In the genomic region with DNA sequence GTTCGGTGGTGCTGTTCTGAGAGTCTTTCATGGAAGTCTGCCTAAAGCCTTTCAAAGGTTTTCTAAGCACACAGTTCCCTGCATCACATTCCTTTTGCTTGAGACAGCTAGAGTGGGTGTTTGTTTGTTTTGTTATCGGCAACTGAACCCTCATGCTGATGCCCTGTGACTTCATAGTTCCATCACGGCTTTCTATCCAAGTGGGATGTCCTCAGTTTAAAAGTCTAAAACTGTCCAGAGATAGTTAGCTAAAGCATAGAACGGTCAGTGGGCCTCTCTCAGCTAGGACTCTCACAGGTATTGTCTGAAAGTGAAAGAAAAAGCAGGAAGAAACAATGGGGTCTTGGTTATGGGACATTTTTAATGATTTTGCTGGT, we compare ENCODE assay signal across 12 cellular contexts.
DNase-seq lines count a peak whose midpoint lies in the region; ATAC-seq and TF ChIP-seq lines count a peak whose summit lies in the region.
"Had no signal": no experiment of that assay in that cellular context is flagged by ENCODE, and none has a peak within 500 bp of the region (broad histone marks: within the 10 kb centered on the region; RNA-seq: fewer than 3 reads in every experiment).

No MANE protein-coding gene starts in this region.

- peak overlapping the region; percentile 16 for H2AFZ ChIP-seq in IMR-90 (replicated peaks; ENCODE audit: low read length, poor library complexity)

- H2BK20ac ChIP-seq in IMR-90 (ENCODE audit: low read depth, low read length) = peak overlapping the region; percentile 97

- TF ChIP-seq POLR2A in IMR-90 (IDR thresholded peaks at IDR 0.05; ENCODE audit: low read depth, low read length) (peak; percentile 70), right lobe of liver (IDR thresholded peaks at IDR 0.05) (no peak)

- H4K91ac ChIP-seq in IMR-90 (ENCODE audit: insufficient read depth, low read depth, low read length) = peak overlapping the region; percentile 78

- H4K20me1 ChIP-seq in IMR-90 (ENCODE audit: insufficient read depth, low read length) = no peaks in the 10 kb centered on the region
- H4K20me1 ChIP-seq: BLaER1 treated with 17β-estradiol and CSF1 and Interleukin-3, amounts not matched to agents 10 nM and 100 nM had no signal

- H3K27me3 ChIP-seq in IMR-90 (ENCODE audit: control insufficient read depth, insufficient read depth, low read length) (no peaks in the 10 kb centered on the region), right lobe of liver (no peaks in the 10 kb centered on the region), H7 (ENCODE audit: control insufficient read depth, insufficient read depth, low read length) (no peaks in the 10 kb centered on the region)
- H3K27me3 ChIP-seq: BLaER1 treated with 17β-estradiol and CSF1 and Interleukin-3, amounts not matched to agents 10 nM and 100 nM; uterus had no signal

- H3K4me3 ChIP-seq in IMR-90 (ENCODE audit: insufficient read depth, low read depth, low read length) (peak overlapping the region; percentile 14; the same call in 1 of the 2 replicates), right lobe of liver (no peak overlapping the region), H7 (ENCODE audit: insufficient read depth, low read depth, low read length) (no peak overlapping the region)
- H3K4me3 ChIP-seq: BLaER1 treated with 17β-estradiol and CSF1 and Interleukin-3, amounts not matched to agents 10 nM and 100 nM; uterus had no signal

- no peak overlapping the region; the same call in 1 of the 2 replicates for H3K9ac ChIP-seq in IMR-90 (ENCODE audit: low read depth, low read length)
- H3K9ac ChIP-seq: BLaER1 treated with 17β-estradiol and CSF1 and Interleukin-3, amounts not matched to agents 10 nM and 100 nM had no signal

- TF ChIP-seq CTCF in IMR-90 (conservative IDR thresholded peaks at IDR 0.05; ENCODE audit: low read depth, low read length) = no peak
- TF ChIP-seq CTCF in right lobe of liver (IDR thresholded peaks at IDR 0.05) = no peak

- peak overlapping the region; percentile 55; the same call in 1 of the 2 replicates for H4K5ac ChIP-seq in IMR-90 (ENCODE audit: low read depth, low read length)

- H3K36me3 ChIP-seq in IMR-90 (ENCODE audit: control insufficient read depth, insufficient read depth, low read length) (no peaks in the 10 kb centered on the region), right lobe of liver (no peaks in the 10 kb centered on the region), H7 (replicated peaks; ENCODE audit: control insufficient read depth, insufficient read depth, low read length) (no peaks in the 10 kb centered on the region)
- H3K36me3 ChIP-seq: BLaER1 treated with 17β-estradiol and CSF1 and Interleukin-3, amounts not matched to agents 10 nM and 100 nM; uterus had no signal

- H2AK5ac ChIP-seq in IMR-90 (ENCODE audit: low read depth, low read length) = no peak overlapping the region

- peak overlapping the region; percentile 51; the same call in 2 of the 3 replicates for H2BK15ac ChIP-seq in IMR-90 (ENCODE audit: low read depth, low read length)

- in situ Hi-C loops in ACHN (cut with HindIII; ENCODE audit: low pct_ligation_motif_present, low pct_unique_long_range_greater_than_20kb, low sequenced_read_pairs) (no loop called here), IMR-90 (cut with MboI; ENCODE audit: low sequenced_read_pairs) (no loop called here)

- H3K4me2 ChIP-seq in IMR-90 (ENCODE audit: low read depth, low read length) = peak overlapping the region; percentile 74
- H3K4me2 ChIP-seq: BLaER1 treated with 17β-estradiol and CSF1 and Interleukin-3, amounts not matched to agents 10 nM and 100 nM had no signal

- BruUV-seq in IMR-90 (replicated peaks; lab: Mats Ljungman, UMichigan) = no TSS peak

- H3K56ac ChIP-seq in IMR-90 (ENCODE audit: extremely low read depth, insufficient read depth, low read length) = peak overlapping the region; percentile 72; the same call in 1 of the 2 replicates

- H3K14ac ChIP-seq in IMR-90 (replicated peaks; ENCODE audit: low read depth, low read length) = peak overlapping the region; percentile 56

- CTCF ChIA-PET in IMR-90 (lab: Yijun Ruan, JAX) = no interaction called here
- CTCF ChIA-PET in HEK293T (lab: Yijun Ruan, JAX) = interaction anchor here (0.9 kb wide), 1 partner anchor 11 kb away, joined by 3 read pairs; no protein-coding TSS in a partner anchor

- no peak; the same call in 1 of the 2 replicates for TF ChIP-seq RAD21 in IMR-90 (IDR thresholded peaks at IDR 0.05; ENCODE audit: low read length)

- H4K8ac ChIP-seq in IMR-90 (ENCODE audit: low read depth in 2 of 2, low read length in 2 of 2) = peak overlapping the region in 1 of 2 experiments; percentile 87

- POLR2A ChIA-PET in IMR-90 (lab: Charles Lee; ENCODE audit: unreplicated experiment) = no interaction called here
- POLR2A ChIA-PET in HEK293T (lab: Yijun Ruan, JAX) = no interaction called here

- no peak overlapping the region for H3K27ac ChIP-seq in IMR-90 (ENCODE audit: insufficient read depth, low read length)
- peak overlapping the region in 1 of 3 donors; percentile 26 for H3K27ac ChIP-seq in right lobe of liver
- H3K27ac ChIP-seq: BLaER1 treated with 17β-estradiol and CSF1 and Interleukin-3, amounts not matched to agents 10 nM and 100 nM had no signal

- no CpG with 5 or more reads among the region's 4 CpGs for WGBS in IMR-90 (ENCODE audit: extremely low coverage in 2 of 2, insufficient read length in 1 of 2), 2 experiments
- WGBS in right lobe of liver (ENCODE audit: insufficient coverage, low coverage, low lambda C conversion rate, missing lambda C conversion rate) = 30% methylated on average over 4 of the region's 4 CpGs

- H3K4ac ChIP-seq in IMR-90 (ENCODE audit: low read depth, low read length) = peak overlapping the region; percentile 99

- no peak overlapping the region for H2AK9ac ChIP-seq in IMR-90 (replicated peaks; ENCODE audit: low read depth, low read length, poor library complexity)

- peak overlapping the region; percentile 87 for H3K18ac ChIP-seq in IMR-90 (ENCODE audit: low read depth, low read length)

- dilution Hi-C loops in IMR-90 (cut with HindIII; ENCODE audit: low sequenced_read_pairs, unreplicated experiment) = no loop called here

- H3K4me1 ChIP-seq in IMR-90 (ENCODE audit: control insufficient read depth, insufficient read depth, low read length) (peaks cover 20% of the 10 kb centered on the region), right lobe of liver (peaks cover 0 to 8% (median 0%) of the 10 kb centered on the region in 4 donors)
- H3K4me1 ChIP-seq: BLaER1 treated with 17β-estradiol and CSF1 and Interleukin-3, amounts not matched to agents 10 nM and 100 nM; uterus had no signal

- ATAC-seq in IMR-90 (ENCODE audit: low read depth) (peak; percentile 90), right lobe of liver (peak in 3 of 4 donors; percentile 40 to 96 (median 54))

- DNase-seq in ACHN (peak; percentile 32), IMR-90 (peak; percentile 98), dedifferentiated amniotic fluid mesenchymal stem cell (ENCODE audit: extremely low spot score) (peak; percentile 90), right lobe of liver (no peak), H7 (no peak), HEK293T (ENCODE audit: extremely low spot score) (no peak), UCSD-AML1 (lab: John Stamatoyannopoulos, UW; ENCODE audit: unreplicated experiment) (no peak)
- no peak for DNase-seq in activated CD8-positive, alpha-beta memory T cell treated with anti-CD3 and anti-CD28 coated beads for 24 hours
- DNase-seq: NCI-H526 treated with DMSO at 0.1 percent for 48 hours; stimulated activated CD4-positive, alpha-beta T cell treated with anti-CD3 and anti-CD28 coated beads, Interleukin-4, amount 100 ng/mL, for 1 hour; uterus had no signal

- H2BK5ac ChIP-seq in IMR-90 (ENCODE audit: low read depth, low read length, poor library complexity, severe bottlenecking) = peak overlapping the region; percentile 94

- H3K9me1 ChIP-seq in IMR-90 (ENCODE audit: insufficient read depth, low read length) = peaks cover 13% of the 10 kb centered on the region

- peak overlapping the region; percentile 55; the same call in 1 of the 2 replicates for H3K23ac ChIP-seq in IMR-90 (ENCODE audit: low read depth, low read length)

- H2BK120ac ChIP-seq in IMR-90 (ENCODE audit: low read depth, low read length) = peak overlapping the region; percentile 99

- intact Hi-C loops in IMR-90 (cut with micrococcal nuclease) (no loop called here), right lobe of liver (cut with DNase I) (no loop called here)

- H3K9me3 ChIP-seq in IMR-90 (ENCODE audit: control insufficient read depth, insufficient read depth, low read length) = no peaks in the 10 kb centered on the region
- H3K9me3 ChIP-seq in right lobe of liver = no peaks in the 10 kb centered on the region
- H3K9me3 ChIP-seq: uterus had no signal

- H3K79me1 ChIP-seq in IMR-90 (ENCODE audit: low read depth in 1 of 2, low read length in 2 of 2) = peaks cover 0 to 4% of the 10 kb centered on the region in 2 experiments; a peak in 1 of 4 replicates

TF ChIP-seq in IMR-90, 13 proteins besides CTCF, POLR2A, EP300 and RAD21 (continues in another document):
- TF ChIP-seq CHD1 (IDR thresholded peaks at IDR 0.05; ENCODE audit: low read depth, low read length) = no peak
- TF ChIP-seq, protein P1, sequence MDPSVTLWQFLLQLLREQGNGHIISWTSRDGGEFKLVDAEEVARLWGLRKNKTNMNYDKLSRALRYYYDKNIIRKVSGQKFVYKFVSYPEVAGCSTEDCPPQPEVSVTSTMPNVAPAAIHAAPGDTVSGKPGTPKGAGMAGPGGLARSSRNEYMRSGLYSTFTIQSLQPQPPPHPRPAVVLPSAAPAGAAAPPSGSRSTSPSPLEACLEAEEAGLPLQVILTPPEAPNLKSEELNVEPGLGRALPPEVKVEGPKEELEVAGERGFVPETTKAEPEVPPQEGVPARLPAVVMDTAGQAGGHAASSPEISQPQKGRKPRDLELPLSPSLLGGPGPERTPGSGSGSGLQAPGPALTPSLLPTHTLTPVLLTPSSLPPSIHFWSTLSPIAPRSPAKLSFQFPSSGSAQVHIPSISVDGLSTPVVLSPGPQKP (IDR thresholded peaks at IDR 0.05; ENCODE audit: borderline replicate concordance, low read depth, low read length) = no peak
- TF ChIP-seq MXI1 (IDR thresholded peaks at IDR 0.05; ENCODE audit: borderline replicate concordance, low read depth, low read length) = no peak

TF ChIP-seq in HEK293T, 16 proteins besides CTCF, POLR2A, EP300 and RAD21 (continues in another document):
- TF ChIP-seq SP1 (IDR thresholded peaks at IDR 0.05) (no peak), ZNF384 (IDR thresholded peaks at IDR 0.05) (no peak), L3MBTL2 (conservative IDR thresholded peaks at IDR 0.05) (no peak), NFRKB (IDR thresholded peaks at IDR 0.05) (no peak), FOXM1 (IDR thresholded peaks at IDR 0.05; ENCODE audit: borderline replicate concordance) (no peak), CTBP1 (IDR thresholded peaks at IDR 0.05; ENCODE audit: borderline replicate concordance) (no peak), ARNT (IDR thresholded peaks at IDR 0.05) (no peak)

Comparison
In these comparisons a context has a peak if more than half of its experiments do, and no peak if none do; other contexts are left out.
1. DNase-seq: peak in ACHN (single experiment), IMR-90 (single experiment) and dedifferentiated amniotic fluid mesenchymal stem cell (single experiment); none in right lobe of liver (0 of 3), activated CD8-positive, alpha-beta memory T cell treated with anti-CD3 and anti-CD28 coated beads for 24 hours (single experiment), H7 (single experiment), HEK293T (single experiment) and UCSD-AML1 (single experiment).